ENCODE assay signal across 1 cellular context in genomic region chr5:5430136-5430535, GRCh38.
TF ChIP-seq lines count a peak whose summit lies in the region.

No MANE protein-coding gene starts in this region.

TF ChIP-seq in HepG2, 621 proteins besides CTCF, POLR2A, EP300 and RAD21:
- TF ChIP-seq, protein P1, sequence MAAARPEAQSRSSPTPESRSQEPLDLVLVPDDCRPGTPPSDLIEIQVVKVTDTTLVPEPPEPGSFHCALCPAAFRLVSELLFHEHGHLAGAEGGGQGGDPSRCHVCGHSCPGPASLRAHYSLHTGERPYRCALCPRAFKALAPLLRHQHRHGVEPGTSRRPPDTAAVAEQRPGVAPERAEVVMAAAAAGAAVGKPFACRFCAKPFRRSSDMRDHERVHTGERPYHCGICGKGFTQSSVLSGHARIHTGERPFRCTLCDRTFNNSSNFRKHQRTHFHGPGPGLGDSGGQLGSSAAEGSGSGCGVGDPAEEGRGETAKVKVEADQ (CRISPR knock-in tag; IDR thresholded peaks at IDR 0.05; ENCODE audit: borderline replicate concordance), result no peak
- TF ChIP-seq TAF1 (CRISPR knock-in tag; IDR thresholded peaks at IDR 0.05) (no peak), ZNF564 (CRISPR knock-in tag; IDR thresholded peaks at IDR 0.05) (no peak)
